In the genomic region with DNA sequence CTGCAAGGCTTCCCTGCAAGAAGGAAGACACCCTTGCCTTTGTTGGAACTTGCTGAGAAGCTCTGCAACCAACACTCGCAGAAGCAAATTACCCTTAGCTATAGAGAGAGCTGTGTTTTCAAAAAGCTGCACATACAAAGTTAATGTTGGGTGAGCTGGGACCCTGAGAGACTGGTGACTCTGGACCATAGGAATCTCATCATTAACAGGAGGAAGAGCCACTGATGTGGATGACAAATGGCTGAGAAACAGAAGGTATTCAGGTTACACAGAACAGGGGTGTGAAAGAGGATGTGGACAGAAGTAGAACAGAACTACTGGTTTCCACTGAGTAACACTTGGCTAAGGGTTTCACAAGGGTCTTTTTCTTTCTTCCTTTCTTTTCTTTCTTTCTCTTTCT, we compare ENCODE assay signal across 15 cellular contexts.
DNase-seq lines count a peak whose midpoint lies in the region; ATAC-seq and TF ChIP-seq lines count a peak whose summit lies in the region.
"Had no signal": no experiment of that assay in that cellular context is flagged by ENCODE, and none has a peak within 500 bp of the region (broad histone marks: within the 10 kb centered on the region; RNA-seq: fewer than 3 reads in every experiment).

No MANE protein-coding gene starts in this region.

- H3K9me3 ChIP-seq in Loucy (ENCODE audit: insufficient read depth, low read depth, low read length) (no peaks in the 10 kb centered on the region), HAP-1 (no peaks in the 10 kb centered on the region), upper lobe of left lung (no peaks in the 10 kb centered on the region)

- peaks cover 8% of the 10 kb centered on the region for H3K9me3 Mint-ChIP-seq in WTC11
- peaks cover 4% of the 10 kb centered on the region for H3K9me3 Mint-ChIP-seq in nephron progenitor cell
- H3K9me3 Mint-ChIP-seq: CD4-positive, alpha-beta T cell had no signal

- H3K4me1 ChIP-seq in Loucy (ENCODE audit: insufficient read depth, low read length, poor library complexity, severe bottlenecking) (peaks cover 27% of the 10 kb centered on the region), foreskin keratinocyte (peaks cover 15% of the 10 kb centered on the region), HAP-1 (no peaks in the 10 kb centered on the region), upper lobe of left lung (no peaks in the 10 kb centered on the region)

- H3K27me3 ChIP-seq in Loucy (ENCODE audit: insufficient read depth, low read length, poor library complexity, severe bottlenecking) (no peaks in the 10 kb centered on the region), foreskin keratinocyte (no peaks in the 10 kb centered on the region), HAP-1 (ENCODE audit: low read depth) (no peaks in the 10 kb centered on the region), upper lobe of left lung (no peaks in the 10 kb centered on the region)

- H3K36me3 Mint-ChIP-seq in WTC11 (no peaks in the 10 kb centered on the region), nephron progenitor cell (ENCODE audit: low read depth) (no peaks in the 10 kb centered on the region)
- H3K36me3 Mint-ChIP-seq: IgD-negative memory B cell had no signal

- POLR2A ChIA-PET in WTC11 (lab: Charles Lee): no interaction called here

- no peaks in the 10 kb centered on the region for H3K9me2 ChIP-seq in Loucy (replicated peaks; ENCODE audit: low read depth, low read length)

- TF ChIP-seq POLR2A in upper lobe of left lung (IDR thresholded peaks at IDR 0.05): no peak

- no peak overlapping the region for H3K4me3 Mint-ChIP-seq in WTC11
- H3K4me3 Mint-ChIP-seq in nephron progenitor cell: no peak overlapping the region
- H3K4me3 Mint-ChIP-seq: B cell; CD4-positive, alpha-beta T cell; IgD-negative memory B cell had no signal

- TF ChIP-seq EP300 in upper lobe of left lung (IDR thresholded peaks at IDR 0.05): no peak

- H3F3A ChIP-seq in Loucy (ENCODE audit: low read depth): no peaks in the 10 kb centered on the region

- WGBS in upper lobe of left lung, 2 donors: 56 to 85% methylated on average over 1 of the region's 1 CpG

- H4K20me1 ChIP-seq in Loucy (ENCODE audit: insufficient read depth, low read length, poor library complexity, severe bottlenecking): no peaks in the 10 kb centered on the region

- DNase-seq in WTC11 (ENCODE audit: low spot score) (no peak), foreskin keratinocyte (peak; percentile 43 to 73), nephron progenitor cell (no peak), NCI-H2081 (lab: John Stamatoyannopoulos, UW) (no peak), Kasumi-1 (lab: John Stamatoyannopoulos, UW) (no peak), HAP-1 (ENCODE audit: low spot score in 2 of 2) (no peak), upper lobe of left lung (no peak)
- DNase-seq: C1 segment of cervical spinal cord; CD4-positive, alpha-beta T cell; DMS79; GF-D8; GM23248 had no signal

- no peak overlapping the region for H3K9ac ChIP-seq in Loucy (ENCODE audit: low read depth, low read length, poor library complexity, severe bottlenecking)
- H3K9ac ChIP-seq: GM23248 had no signal

- no peak overlapping the region for H3K4me3 ChIP-seq in Loucy (ENCODE audit: low read length, poor library complexity, severe bottlenecking)
- H3K4me3 ChIP-seq in HAP-1: no peak overlapping the region
- H3K4me3 ChIP-seq in upper lobe of left lung: no peak overlapping the region
- H3K4me3 ChIP-seq: GM23248 had no signal

- H3K4me2 ChIP-seq in Loucy (ENCODE audit: low read depth, low read length, poor library complexity, severe bottlenecking): no peak overlapping the region

- ATAC-seq in WTC11 (no peak), foreskin keratinocyte (peak; percentile 68), upper lobe of left lung (ENCODE audit: low FRiP score in 2 of 2) (no peak)

- H3K27ac ChIP-seq in foreskin keratinocyte (no peak overlapping the region), upper lobe of left lung (no peak overlapping the region)
- H3K27ac ChIP-seq: GM23248 had no signal

- no peaks in the 10 kb centered on the region for H3K36me3 ChIP-seq in Loucy (ENCODE audit: insufficient read depth, low read length)
- H3K36me3 ChIP-seq in HAP-1 (replicated peaks): no peaks in the 10 kb centered on the region
- no peaks in the 10 kb centered on the region for H3K36me3 ChIP-seq in upper lobe of left lung

- H3K79me2 ChIP-seq in Loucy (ENCODE audit: insufficient read depth, low read length): no peaks in the 10 kb centered on the region

- peak overlapping the region; percentile 67 for H2AFZ ChIP-seq in Loucy (ENCODE audit: low read length)
- H2AFZ ChIP-seq: GM23248 had no signal

- no peak for TF ChIP-seq CTCF in Loucy (conservative IDR thresholded peaks at IDR 0.05; ENCODE audit: low read length)
- no peak for TF ChIP-seq CTCF in WTC11 (IDR thresholded peaks at IDR 0.05)
- TF ChIP-seq CTCF in foreskin keratinocyte (conservative IDR thresholded peaks at IDR 0.05): no peak
- no peak for TF ChIP-seq CTCF in nephron progenitor cell (IDR thresholded peaks at IDR 0.05)
- no peak for TF ChIP-seq CTCF in upper lobe of left lung (IDR thresholded peaks at IDR 0.05)

- no peaks in the 10 kb centered on the region for H3K4me1 Mint-ChIP-seq in WTC11
- H3K4me1 Mint-ChIP-seq in nephron progenitor cell: peaks cover 5% of the 10 kb centered on the region
- H3K4me1 Mint-ChIP-seq: B cell, IgD-negative memory B cell had no signal

- CTCF ChIA-PET in WTC11 (lab: Charles Lee): interaction anchor here (0.9 to 2.0 kb wide), 2 partner anchors 207 to 584 kb away, joined by 7 read pairs; no protein-coding TSS in a partner anchor

- peaks cover 3% of the 10 kb centered on the region; the same call in 1 of the 2 replicates for H3K27me3 Mint-ChIP-seq in WTC11 (ENCODE audit: low read depth)
- peaks cover 13% of the 10 kb centered on the region for H3K27me3 Mint-ChIP-seq in nephron progenitor cell (ENCODE audit: low read depth, poor library complexity)
- H3K27me3 Mint-ChIP-seq: B cell; CD4-positive, alpha-beta T cell; IgD-negative memory B cell had no signal

- H3K27ac Mint-ChIP-seq in WTC11: no peak overlapping the region
- H3K27ac Mint-ChIP-seq in nephron progenitor cell: peak overlapping the region; percentile 23
- H3K27ac Mint-ChIP-seq: B cell; CD4-positive, alpha-beta T cell; IgD-negative memory B cell had no signal

- in situ Hi-C loops in HAP-1 (cut with MboI; ENCODE audit: low sequenced_read_pairs): no loop called here

TF ChIP-seq in WTC11, 78 proteins besides CTCF, POLR2A, EP300 and RAD21:
- TF ChIP-seq, protein P1, sequence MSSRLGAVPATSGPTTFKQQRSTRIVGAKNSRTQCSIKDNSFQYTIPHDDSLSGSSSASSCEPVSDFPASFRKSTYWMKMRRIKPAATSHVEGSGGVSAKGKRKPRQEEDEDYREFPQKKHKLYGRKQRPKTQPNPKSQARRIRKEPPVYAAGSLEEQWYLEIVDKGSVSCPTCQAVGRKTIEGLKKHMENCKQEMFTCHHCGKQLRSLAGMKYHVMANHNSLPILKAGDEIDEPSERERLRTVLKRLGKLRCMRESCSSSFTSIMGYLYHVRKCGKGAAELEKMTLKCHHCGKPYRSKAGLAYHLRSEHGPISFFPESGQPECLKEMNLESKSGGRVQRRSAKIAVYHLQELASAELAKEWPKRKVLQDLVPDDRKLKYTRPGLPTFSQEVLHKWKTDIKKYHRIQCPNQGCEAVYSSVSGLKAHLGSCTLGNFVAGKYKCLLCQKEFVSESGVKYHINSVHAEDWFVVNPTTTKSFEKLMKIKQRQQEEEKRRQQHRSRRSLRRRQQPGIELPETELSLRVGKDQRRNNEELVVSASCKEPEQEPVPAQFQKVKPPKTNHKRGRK (CRISPR knock-in tag; IDR thresholded peaks at IDR 0.05; ENCODE audit: borderline replicate concordance): 0 out of 2 replicates have a peak, but pooled peaks have one; percentile 10
- TF ChIP-seq, protein P2, sequence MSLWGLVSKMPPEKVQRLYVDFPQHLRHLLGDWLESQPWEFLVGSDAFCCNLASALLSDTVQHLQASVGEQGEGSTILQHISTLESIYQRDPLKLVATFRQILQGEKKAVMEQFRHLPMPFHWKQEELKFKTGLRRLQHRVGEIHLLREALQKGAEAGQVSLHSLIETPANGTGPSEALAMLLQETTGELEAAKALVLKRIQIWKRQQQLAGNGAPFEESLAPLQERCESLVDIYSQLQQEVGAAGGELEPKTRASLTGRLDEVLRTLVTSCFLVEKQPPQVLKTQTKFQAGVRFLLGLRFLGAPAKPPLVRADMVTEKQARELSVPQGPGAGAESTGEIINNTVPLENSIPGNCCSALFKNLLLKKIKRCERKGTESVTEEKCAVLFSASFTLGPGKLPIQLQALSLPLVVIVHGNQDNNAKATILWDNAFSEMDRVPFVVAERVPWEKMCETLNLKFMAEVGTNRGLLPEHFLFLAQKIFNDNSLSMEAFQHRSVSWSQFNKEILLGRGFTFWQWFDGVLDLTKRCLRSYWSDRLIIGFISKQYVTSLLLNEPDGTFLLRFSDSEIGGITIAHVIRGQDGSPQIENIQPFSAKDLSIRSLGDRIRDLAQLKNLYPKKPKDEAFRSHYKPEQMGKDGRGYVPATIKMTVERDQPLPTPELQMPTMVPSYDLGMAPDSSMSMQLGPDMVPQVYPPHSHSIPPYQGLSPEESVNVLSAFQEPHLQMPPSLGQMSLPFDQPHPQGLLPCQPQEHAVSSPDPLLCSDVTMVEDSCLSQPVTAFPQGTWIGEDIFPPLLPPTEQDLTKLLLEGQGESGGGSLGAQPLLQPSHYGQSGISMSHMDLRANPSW (CRISPR knock-in tag; conservative IDR thresholded peaks at IDR 0.05; ENCODE audit: low read depth): no peak
- TF ChIP-seq, protein P3, sequence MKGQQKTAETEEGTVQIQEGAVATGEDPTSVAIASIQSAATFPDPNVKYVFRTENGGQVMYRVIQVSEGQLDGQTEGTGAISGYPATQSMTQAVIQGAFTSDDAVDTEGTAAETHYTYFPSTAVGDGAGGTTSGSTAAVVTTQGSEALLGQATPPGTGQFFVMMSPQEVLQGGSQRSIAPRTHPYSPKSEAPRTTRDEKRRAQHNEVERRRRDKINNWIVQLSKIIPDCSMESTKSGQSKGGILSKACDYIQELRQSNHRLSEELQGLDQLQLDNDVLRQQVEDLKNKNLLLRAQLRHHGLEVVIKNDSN (CRISPR knock-in tag; IDR thresholded peaks at IDR 0.05): no peak
- TF ChIP-seq ZNF396 (CRISPR knock-in tag; IDR thresholded peaks at IDR 0.05; ENCODE audit: borderline replicate concordance) (no peak), FOXP1 (CRISPR knock-in tag; IDR thresholded peaks at IDR 0.05; ENCODE audit: borderline replicate concordance) (no peak), NFATC4 (CRISPR knock-in tag; IDR thresholded peaks at IDR 0.05) (no peak), NFE2L1 (CRISPR knock-in tag; IDR thresholded peaks at IDR 0.05) (no peak)

Comparison
In these comparisons a context has a peak if more than half of its experiments do, and no peak if none do; other contexts are left out.
1. DNase-seq: peak in foreskin keratinocyte (2 of 2); none in WTC11 (single experiment), nephron progenitor cell (single experiment), NCI-H2081 (0 of 2), Kasumi-1 (0 of 2), HAP-1 (0 of 2) and upper lobe of left lung (0 of 2).